37 cellular contexts compared by ENCODE assay signal in genomic region chr1:233383984-233384383, GRCh38.
"Had no signal": no experiment of that assay in that cellular context is flagged by ENCODE, and none has a peak within 500 bp of the region (broad histone marks: within the 10 kb centered on the region; RNA-seq: fewer than 3 reads in every experiment).

No MANE protein-coding gene starts in this region.

- FAIRE-seq: bronchial epithelial cell had no signal

- H3K36me3 ChIP-seq: cardiac muscle cell had no signal

- H3K27me3 Mint-ChIP-seq: activated naive CD4-positive, alpha-beta T cell treated with anti-CD3 and anti-CD28 coated beads, Interleukin-2, amount 50 U/mL, for 24 hours; activated naive CD8-positive, alpha-beta T cell; activated naive CD8-positive, alpha-beta T cell treated with anti-CD3 and anti-CD28 coated beads, Interleukin-2, amount 50 U/mL, for 24 hours had no signal

- H3K4me3 Mint-ChIP-seq: activated CD4-positive, alpha-beta memory T cell treated with anti-CD3 and anti-CD28 coated beads, Interleukin-2, amount 10 ng/mL, durations not matched to agents 7 days and 5 days; activated CD4-positive, alpha-beta T cell treated with anti-CD3 and anti-CD28 coated beads for 36 hours; activated CD4-positive, alpha-beta T cell treated with anti-CD3 and anti-CD28 coated beads, Interleukin-2, amount 10 ng/mL, durations not matched to agents 7 days and 5 days; activated CD8-positive, alpha-beta memory T cell treated with anti-CD3 and anti-CD28 coated beads, Interleukin-2, amount 10 ng/mL, durations not matched to agents 7 days and 5 days; activated CD8-positive, alpha-beta T cell treated with anti-CD3 and anti-CD28 coated beads, Interleukin-2, amount 10 ng/mL, durations not matched to agents 7 days and 5 days; activated naive CD4-positive, alpha-beta T cell treated with anti-CD3 and anti-CD28 coated beads, Interleukin-2, amount 10 ng/mL, durations not matched to agents 7 days and 5 days; activated naive CD4-positive, alpha-beta T cell treated with anti-CD3 and anti-CD28 coated beads, Interleukin-2, amount 50 U/mL, for 24 hours; activated naive CD8-positive, alpha-beta T cell; activated naive CD8-positive, alpha-beta T cell treated with anti-CD3 and anti-CD28 coated beads, Interleukin-2, amount 10 ng/mL, durations not matched to agents 7 days and 5 days; activated naive CD8-positive, alpha-beta T cell treated with anti-CD3 and anti-CD28 coated beads, Interleukin-2, amount 50 U/mL, for 24 hours; activated T-cell treated with anti-CD3 and anti-CD28 coated beads, Interleukin-2, amount 50 U/mL, for 24 hours; brain; central memory CD8-positive, alpha-beta T cell; T-helper 2 cell treated with Interferon-gamma antibody and Interleukin-4, amounts not matched to agents 5 μg/mL and 100 μg/mL, for 36 hours; WTC11 had no signal

- H3K4me1 Mint-ChIP-seq: activated CD4-positive, alpha-beta T cell treated with anti-CD3 and anti-CD28 coated beads, Interleukin-2, amount 10 ng/mL, durations not matched to agents 7 days and 5 days; activated CD8-positive, alpha-beta memory T cell treated with anti-CD3 and anti-CD28 coated beads, Interleukin-2, amount 10 ng/mL, durations not matched to agents 7 days and 5 days; activated naive CD4-positive, alpha-beta T cell treated with anti-CD3 and anti-CD28 coated beads, Interleukin-2, amount 10 ng/mL, durations not matched to agents 7 days and 5 days; activated naive CD4-positive, alpha-beta T cell treated with anti-CD3 and anti-CD28 coated beads, Interleukin-2, amount 50 U/mL, for 24 hours; activated naive CD8-positive, alpha-beta T cell treated with anti-CD3 and anti-CD28 coated beads, Interleukin-2, amount 10 ng/mL, durations not matched to agents 7 days and 5 days; activated naive CD8-positive, alpha-beta T cell treated with anti-CD3 and anti-CD28 coated beads, Interleukin-2, amount 50 U/mL, for 24 hours; brain; central memory CD8-positive, alpha-beta T cell had no signal

- H3K4me3 ChIP-seq: ascending aorta, cardiac muscle cell had no signal

- ATAC-seq: activated CD4-positive, alpha-beta T cell treated with anti-CD3 and anti-CD28 coated beads for 36 hours; activated CD4-positive, CD25-positive, alpha-beta regulatory T cell treated with anti-CD3 and anti-CD28 coated beads, Interleukin-2, amount 50 U/mL, for 24 hours; activated CD8-positive, alpha-beta memory T cell treated with anti-CD3 and anti-CD28 coated beads, Interleukin-2, amount 10 ng/mL, durations not matched to agents 7 days and 5 days; activated CD8-positive, alpha-beta T cell treated with anti-CD3 and anti-CD28 coated beads, Interleukin-2, amount 10 ng/mL, durations not matched to agents 7 days and 5 days; activated naive CD8-positive, alpha-beta T cell treated with anti-CD3 and anti-CD28 coated beads, Interleukin-2, amount 50 U/mL, for 24 hours; WTC11 had no signal

- H3K27ac ChIP-seq: ascending aorta, cardiac muscle cell, WERI-Rb-1 had no signal

- H3K27ac Mint-ChIP-seq: activated CD4-positive, alpha-beta memory T cell treated with anti-CD3 and anti-CD28 coated beads, Interleukin-2, amount 10 ng/mL, durations not matched to agents 7 days and 5 days; activated CD4-positive, alpha-beta T cell treated with anti-CD3 and anti-CD28 coated beads for 36 hours; activated CD4-positive, alpha-beta T cell treated with anti-CD3 and anti-CD28 coated beads, Interleukin-2, amount 10 ng/mL, durations not matched to agents 7 days and 5 days; activated CD8-positive, alpha-beta memory T cell treated with anti-CD3 and anti-CD28 coated beads, Interleukin-2, amount 10 ng/mL, durations not matched to agents 7 days and 5 days; activated CD8-positive, alpha-beta T cell treated with anti-CD3 and anti-CD28 coated beads, Interleukin-2, amount 10 ng/mL, durations not matched to agents 7 days and 5 days; activated naive CD4-positive, alpha-beta T cell treated with anti-CD3 and anti-CD28 coated beads, Interleukin-2, amount 10 ng/mL, durations not matched to agents 7 days and 5 days; activated naive CD4-positive, alpha-beta T cell treated with anti-CD3 and anti-CD28 coated beads, Interleukin-2, amount 50 U/mL, for 24 hours; activated naive CD8-positive, alpha-beta T cell; activated naive CD8-positive, alpha-beta T cell treated with anti-CD3 and anti-CD28 coated beads, Interleukin-2, amount 10 ng/mL, durations not matched to agents 7 days and 5 days; activated naive CD8-positive, alpha-beta T cell treated with anti-CD3 and anti-CD28 coated beads, Interleukin-2, amount 50 U/mL, for 24 hours; activated T-cell treated with anti-CD3 and anti-CD28 coated beads, Interleukin-2, amount 50 U/mL, for 24 hours; activated T-helper 2 cell treated with anti-CD3 and anti-CD28 coated beads, Interferon-gamma antibody, Interleukin-2, Interleukin-4, amounts not matched to agents 10 μg/mL and 5 μg/mL and 100 μg/mL, durations not matched to agents 14 hours and 24 hours and 36 hours; brain; T-helper 2 cell treated with Interferon-gamma antibody and Interleukin-4, amounts not matched to agents 5 μg/mL and 100 μg/mL, for 36 hours; WTC11 had no signal

- H3K36me3 Mint-ChIP-seq: activated naive CD8-positive, alpha-beta T cell; activated naive CD8-positive, alpha-beta T cell treated with anti-CD3 and anti-CD28 coated beads, Interleukin-2, amount 10 ng/mL, durations not matched to agents 7 days and 5 days had no signal

- H3K27me3 ChIP-seq: ascending aorta, cardiac muscle cell had no signal

- H3K9me3 ChIP-seq: ascending aorta had no signal

- DNase-seq: activated CD4-positive, alpha-beta memory T cell treated with anti-CD3 and anti-CD28 coated beads, Interleukin-2, amount 10 ng/mL, durations not matched to agents 7 days and 5 days; activated CD4-positive, alpha-beta T cell treated with anti-CD3 and anti-CD28 coated beads for 1 hour; activated CD4-positive, alpha-beta T cell treated with anti-CD3 and anti-CD28 coated beads for 36 hours; activated CD4-positive, alpha-beta T cell treated with anti-CD3 and anti-CD28 coated beads for 48 hours; activated CD4-positive, alpha-beta T cell treated with anti-CD3 and anti-CD28 coated beads, Interleukin-2, amount 10 ng/mL, durations not matched to agents 7 days and 5 days; activated CD4-positive, alpha-beta T cell treated with anti-CD3 and anti-CD28 coated beads, Interleukin-2, amount 50 U/mL, for 48 hours; activated CD4-positive, CD25-positive, alpha-beta regulatory T cell; activated CD8-positive, alpha-beta memory T cell treated with anti-CD3 and anti-CD28 coated beads for 24 hours; activated CD8-positive, alpha-beta memory T cell treated with anti-CD3 and anti-CD28 coated beads, Interleukin-2, amount 10 ng/mL, durations not matched to agents 7 days and 5 days; activated CD8-positive, alpha-beta memory T cell treated with anti-CD3 and anti-CD28 coated beads, Interleukin-2, amount 50 U/mL, for 48 hours; activated CD8-positive, alpha-beta T cell treated with anti-CD3 and anti-CD28 coated beads, Interleukin-2, amount 10 ng/mL, durations not matched to agents 7 days and 5 days; activated effector memory CD4-positive, alpha-beta T cell treated with Interleukin-2 at 50 U/mL for 16 hours; activated gamma-delta T cell; activated naive CD4-positive, alpha-beta T cell treated with anti-CD3 and anti-CD28 coated beads, Interleukin-2, amount 10 ng/mL, durations not matched to agents 7 days and 5 days; activated naive CD4-positive, alpha-beta T cell treated with Interleukin-2 at 50 U/mL for 16 hours; activated naive CD8-positive, alpha-beta T cell treated with anti-CD3 and anti-CD28 coated beads, Interleukin-2, amount 10 ng/mL, durations not matched to agents 7 days and 5 days; activated naive CD8-positive, alpha-beta T cell treated with anti-CD3 and anti-CD28 coated beads, Interleukin-2, amount 50 U/mL, for 24 hours; activated T-cell treated with anti-CD3 and anti-CD28 coated beads, Interleukin-2, amount 50 U/mL, for 24 hours; activated T-cell treated with anti-CD3 and anti-CD28 coated beads, Interleukin-2, amount 50 U/mL, for 48 hours; amygdala; anterior cingulate cortex; caudate nucleus; cerebellar nuclear complex; T-helper 2 cell; T-helper 9 cell; WERI-Rb-1 had no signal

- H3K4me1 ChIP-seq: ascending aorta had no signal
